8 cellular contexts compared by ENCODE assay signal in the genomic region with DNA sequence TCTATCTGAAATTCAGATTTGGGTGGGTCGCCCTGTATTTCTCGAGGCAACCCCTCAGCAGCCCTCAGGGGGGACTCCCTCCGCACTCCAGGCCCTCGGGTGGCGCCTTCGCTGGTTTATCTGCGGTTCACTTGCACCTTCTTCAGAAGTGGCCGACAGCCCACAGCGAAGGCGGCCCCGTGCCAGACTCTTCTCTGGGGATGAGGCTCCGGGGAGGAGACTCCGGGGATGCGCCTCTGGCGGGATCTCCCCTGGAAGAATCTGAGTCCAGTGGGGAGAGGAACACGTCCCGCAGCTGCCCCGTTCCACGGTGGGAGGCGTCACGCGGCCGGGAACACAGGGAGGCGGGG.
A peak's percentile ranks its signal among the peaks of the same experiment; 100 is the strongest.
DNase-seq lines count a peak whose midpoint lies in the region; TF ChIP-seq lines count a peak whose summit lies in the region.

No MANE protein-coding gene starts in this region.

- H3K79me2 ChIP-seq in GM23248 (ENCODE audit: insufficient read depth) (no peaks in the 10 kb centered on the region), hepatocyte (no peaks in the 10 kb centered on the region)

- 6 to 13% methylated on average over 15 to 24 of the region's 24 CpGs for WGBS in GM23248 (ENCODE audit: low coverage in 1 of 2, low lambda C conversion rate in 2 of 2, missing lambda C conversion rate in 2 of 2), 2 experiments
- 11% methylated on average over 19 of the region's 24 CpGs for WGBS in hepatocyte (ENCODE audit: low lambda C conversion rate, missing lambda C conversion rate)

- peak; percentile 58 for DNase-seq in GM10248 (ENCODE audit: extremely low spot score)
- DNase-seq in GM23248, result no peak
- peak; percentile 18 for DNase-seq in M059J (ENCODE audit: low read depth)
- peak; percentile 33 for DNase-seq in activated naive CD4-positive, alpha-beta T cell treated with anti-CD3 and anti-CD28 coated beads, Interleukin-2, amount 50 U/mL, for 16 hours
- peak; percentile 35 for DNase-seq in hepatocyte (ENCODE audit: low spot score)
- no peak for DNase-seq in NCI-H2081 treated with DMSO at 0.1 percent for 48 hours (lab: John Stamatoyannopoulos, UW)
- no peak for DNase-seq in dedifferentiated amniotic fluid mesenchymal stem cell (ENCODE audit: extremely low spot score)

- H3K4me1 ChIP-seq in GM23248 (ENCODE audit: insufficient read depth) (no peaks in the 10 kb centered on the region), hepatocyte (ENCODE audit: insufficient read depth) (no peaks in the 10 kb centered on the region)

- in situ Hi-C loops in GM23248 (cut with MboI), result loop anchor here (10.0 kb wide), 1 partner anchor 1127 kb away; no protein-coding TSS in a partner anchor

- peak overlapping the region; percentile 70 for H3K4me2 ChIP-seq in GM23248 (ENCODE audit: unreplicated experiment)
- peak overlapping the region; percentile 99 for H3K4me2 ChIP-seq in hepatocyte

- H3K9ac ChIP-seq in GM23248, result peak overlapping the region; percentile 76

- TF ChIP-seq CTCF in GM10248 (IDR thresholded peaks at IDR 0.05; ENCODE audit: control extremely low read depth, extremely low read depth, low read depth, missing control alignments) (no peak), hepatocyte (IDR thresholded peaks at IDR 0.05; ENCODE audit: poor library complexity) (no peak)

- H2AFZ ChIP-seq in GM23248, result peak overlapping the region; percentile 93
- peak overlapping the region; percentile 99 for H2AFZ ChIP-seq in hepatocyte

- H3K9me3 ChIP-seq in GM23248 (ENCODE audit: low read depth), result no peaks in the 10 kb centered on the region
- no peaks in the 10 kb centered on the region for H3K9me3 ChIP-seq in hepatocyte (ENCODE audit: low read depth)

- no peaks in the 10 kb centered on the region for H3F3A ChIP-seq in GM23248 (ENCODE audit: insufficient read depth)

- H3K36me3 ChIP-seq in GM23248 (ENCODE audit: low read depth) (no peaks in the 10 kb centered on the region), hepatocyte (replicated peaks; ENCODE audit: insufficient read depth, low read depth) (no peaks in the 10 kb centered on the region)

- CTCF ChIA-PET in GM10248 (lab: Yijun Ruan, JAX), result interaction anchor here (0.6 to 6.6 kb wide), 59 partner anchors 8 to 1198 kb away, joined by 3 to 51 read pairs (median 5); a partner anchor contains a TSS

- H3K9me2 ChIP-seq in GM23248 (ENCODE audit: insufficient read depth) (no peaks in the 10 kb centered on the region), hepatocyte (replicated peaks; ENCODE audit: insufficient read depth) (no peaks in the 10 kb centered on the region)

- H3K4me3 ChIP-seq in GM23248, result peak overlapping the region; percentile 75
- H3K4me3 ChIP-seq in hepatocyte, result peak overlapping the region; percentile 76
- peak overlapping the region; percentile 49 to 60 (median 57) for H3K4me3 ChIP-seq in skin epidermis

- H3K27ac ChIP-seq in GM23248 (no peak overlapping the region), hepatocyte (no peak overlapping the region), skin epidermis (peak overlapping the region in 15 of 21 experiments; percentile 23 to 82 (median 63))

- POLR2A ChIA-PET in GM10248 (lab: Yijun Ruan, JAX), result interaction anchor here (0.6 to 1.0 kb wide), 5 partner anchors 10 to 119 kb away, joined by 3 to 7 read pairs (median 5); a partner anchor contains a TSS

- H4K20me1 ChIP-seq in GM23248 (ENCODE audit: insufficient read depth) (no peaks in the 10 kb centered on the region), hepatocyte (ENCODE audit: insufficient read depth, poor library complexity, severe bottlenecking) (no peaks in the 10 kb centered on the region)

- no peaks in the 10 kb centered on the region for H3K27me3 ChIP-seq in GM23248 (replicated peaks; ENCODE audit: insufficient read depth)
- H3K27me3 ChIP-seq in hepatocyte, result no peaks in the 10 kb centered on the region

Comparison
In these comparisons a context has a peak if more than half of its experiments do, and no peak if none do; other contexts are left out.
1. DNase-seq: peak in GM10248 (single experiment), M059J (single experiment), activated naive CD4-positive, alpha-beta T cell treated with anti-CD3 and anti-CD28 coated beads, Interleukin-2, amount 50 U/mL, for 16 hours (single experiment) and hepatocyte (single experiment); none in GM23248 (single experiment), NCI-H2081 treated with DMSO at 0.1 percent for 48 hours (single experiment) and dedifferentiated amniotic fluid mesenchymal stem cell (single experiment).
2. H3K27ac ChIP-seq: peak in skin epidermis (15 of 21); none in GM23248 (single experiment) and hepatocyte (single experiment).
3. Peak in every context shown above with its lines, with median percentiles within 50 percentile points of each other: H3K4me3 ChIP-seq.